17 cellular contexts compared by ENCODE assay signal in the genomic region with DNA sequence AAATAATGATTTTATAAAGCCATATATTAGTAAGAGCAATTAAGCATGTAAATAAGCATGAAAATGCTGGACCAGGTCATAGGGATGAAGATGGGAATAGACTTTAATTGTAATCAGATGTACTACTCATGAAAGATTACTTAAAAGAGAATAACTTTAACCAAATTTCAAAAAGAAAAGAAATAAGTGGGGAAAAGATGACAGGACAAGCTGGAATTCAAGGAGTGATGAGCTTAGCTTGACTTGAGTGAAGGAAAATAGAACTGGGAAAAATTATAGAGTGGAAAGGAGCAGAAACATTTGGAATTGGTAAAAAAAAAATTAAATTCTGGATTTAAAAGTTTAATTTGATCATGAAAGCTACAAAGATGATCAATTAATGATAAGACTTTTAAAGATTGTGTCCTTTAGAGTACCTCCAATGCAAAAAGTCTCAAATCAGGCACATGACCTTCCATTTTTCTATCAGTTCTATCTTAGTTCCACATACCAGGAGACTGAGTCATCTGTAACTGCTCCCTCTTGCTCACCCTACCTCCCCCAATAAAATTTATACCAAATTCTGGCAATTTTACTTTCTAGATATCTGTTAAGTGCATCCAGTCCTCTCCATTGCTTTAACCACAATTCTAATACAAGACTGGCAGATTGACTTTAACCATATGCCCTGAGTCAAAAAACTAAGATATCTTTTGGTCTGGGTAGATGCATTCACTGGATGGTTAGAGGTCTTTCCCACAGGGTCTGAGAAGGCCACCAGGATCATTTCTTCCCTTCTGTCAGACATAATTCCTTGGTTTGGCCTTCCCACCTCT. TPM values are rescaled to one million over a fixed set of nuclear protein-coding genes. Genes with fewer than 3 reads are reported as not detected.
DNase-seq lines count a peak whose midpoint lies in the region; ATAC-seq, FAIRE-seq and TF ChIP-seq lines count a peak whose summit lies in the region.
"Had no signal": no experiment of that assay in that cellular context is flagged by ENCODE, and none has a peak within 500 bp of the region (broad histone marks: within the 10 kb centered on the region; RNA-seq: fewer than 3 reads in every experiment).

No MANE protein-coding gene starts in this region.

- H3K36me3 ChIP-seq in bronchial epithelial cell (ENCODE audit: control insufficient read depth, insufficient read depth, low read length) (no peaks in the 10 kb centered on the region), mesenchymal stem cell (ENCODE audit: control insufficient read depth in 1 of 2, insufficient read depth in 2 of 2, low read depth in 1 of 2, low read length in 2 of 2) (no peaks in the 10 kb centered on the region), pancreas (no peaks in the 10 kb centered on the region)
- H3K36me3 ChIP-seq: BLaER1, HAP-1 had no signal

- H3K4me3 ChIP-seq in NB4 (ENCODE audit: low read depth, low read length): no peak overlapping the region
- no peak overlapping the region for H3K4me3 ChIP-seq in bronchial epithelial cell (ENCODE audit: low read depth, low read length)
- H3K4me3 ChIP-seq in mesenchymal stem cell (ENCODE audit: insufficient read depth in 1 of 2, low read depth in 1 of 2, low read length in 2 of 2): no peak overlapping the region
- H3K4me3 ChIP-seq in pancreas: no peak overlapping the region
- H3K4me3 ChIP-seq: BLaER1, HAP-1, lung had no signal

- no peak overlapping the region for H3K4ac ChIP-seq in mesenchymal stem cell (ENCODE audit: low read depth in 1 of 2, low read length in 2 of 2)

- H2BK15ac ChIP-seq in mesenchymal stem cell (ENCODE audit: low read depth, poor library complexity, severe bottlenecking): no peak overlapping the region

- peak; percentile 13 for DNase-seq in Daoy (ENCODE audit: low read depth)
- peak; percentile 16 for DNase-seq in NB4 (ENCODE audit: low read depth)
- peak; percentile 12 for DNase-seq in bronchial epithelial cell (ENCODE audit: low read depth)
- DNase-seq in mesenchymal stem cell: peak; percentile 7
- DNase-seq in pancreas: no peak
- no peak for DNase-seq in NCI-H69 (lab: John Stamatoyannopoulos, UW)
- DNase-seq: activated CD8-positive, alpha-beta memory T cell treated with anti-CD3 and anti-CD28 coated beads, Interleukin-2, amount 10 ng/mL, durations not matched to agents 7 days and 5 days; NCI-H187; NCI-H446 treated with DMSO at 0.1 percent for 48 hours; SHP77 treated with DMSO at 0.1 percent for 48 hours had no signal

- no peak overlapping the region for H2BK12ac ChIP-seq in mesenchymal stem cell (ENCODE audit: low read length in 2 of 2)

- no peak overlapping the region for H2AK5ac ChIP-seq in mesenchymal stem cell (ENCODE audit: low read length, severe bottlenecking)

- TF ChIP-seq CTCF in NB4 (IDR thresholded peaks at IDR 0.05; ENCODE audit: low read depth, low read length): no peak
- TF ChIP-seq CTCF in bronchial epithelial cell (IDR thresholded peaks at IDR 0.05; ENCODE audit: insufficient read depth, low read length, severe bottlenecking): no peak
- no peak for TF ChIP-seq CTCF in pancreas (IDR thresholded peaks at IDR 0.05)

- H4K8ac ChIP-seq in mesenchymal stem cell (ENCODE audit: low read length): no peak overlapping the region

- no peak overlapping the region for H2BK5ac ChIP-seq in mesenchymal stem cell (ENCODE audit: low read depth, low read length, poor library complexity, severe bottlenecking)

- FAIRE-seq in bronchial epithelial cell (lab: Jason Lieb, UNC): no peak
- no peak for FAIRE-seq in pancreas (lab: Jason Lieb, UNC)

- no peak overlapping the region for H4K91ac ChIP-seq in mesenchymal stem cell (ENCODE audit: low read length)

- H3K9ac ChIP-seq in mesenchymal stem cell (ENCODE audit: low read length): peak overlapping the region; percentile 82
- H3K9ac ChIP-seq: BLaER1 had no signal

- no peaks in the 10 kb centered on the region for H3K79me1 ChIP-seq in mesenchymal stem cell (replicated peaks; ENCODE audit: low read length, poor library complexity, severe bottlenecking)

- H2BK120ac ChIP-seq in mesenchymal stem cell (ENCODE audit: low read depth, low read length): no peak overlapping the region

- H3K4me1 ChIP-seq in mesenchymal stem cell (ENCODE audit: control insufficient read depth, insufficient read depth, low read depth, low read length): no peaks in the 10 kb centered on the region
- peaks cover 0 to 3% (median 0%) of the 10 kb centered on the region in 3 donors for H3K4me1 ChIP-seq in pancreas
- H3K4me1 ChIP-seq: BLaER1, HAP-1 had no signal

- H3K14ac ChIP-seq in mesenchymal stem cell (ENCODE audit: low read length in 2 of 2): no peak overlapping the region

- H3K4me2 ChIP-seq in mesenchymal stem cell (ENCODE audit: low read length, poor library complexity, severe bottlenecking): no peak overlapping the region
- H3K4me2 ChIP-seq: BLaER1 had no signal

- no peak overlapping the region for H3K18ac ChIP-seq in mesenchymal stem cell (ENCODE audit: low read depth in 1 of 2, low read length in 2 of 2)

- intact Hi-C loops in pancreas (cut with DNase I): no loop called here

- H2AFZ ChIP-seq in mesenchymal stem cell (ENCODE audit: low read depth, low read length): no peak overlapping the region

- H3K27me3 ChIP-seq in bronchial epithelial cell (ENCODE audit: control insufficient read depth, insufficient read depth, low read length): no peaks in the 10 kb centered on the region
- H3K27me3 ChIP-seq in mesenchymal stem cell (ENCODE audit: control insufficient read depth in 1 of 2, insufficient read depth in 1 of 2, low read length in 2 of 2): no peaks in the 10 kb centered on the region
- no peaks in the 10 kb centered on the region for H3K27me3 ChIP-seq in pancreas
- H3K27me3 ChIP-seq: BLaER1 had no signal

- H3K23ac ChIP-seq in mesenchymal stem cell (ENCODE audit: low read length in 2 of 2): no peak overlapping the region

- no peaks in the 10 kb centered on the region for H3K9me3 ChIP-seq in mesenchymal stem cell (ENCODE audit: control insufficient read depth, low read length)
- no peaks in the 10 kb centered on the region for H3K9me3 ChIP-seq in pancreas
- H3K9me3 ChIP-seq: BLaER1, HAP-1 had no signal

- no peak for TF ChIP-seq POLR2A in NB4 (IDR thresholded peaks at IDR 0.05; ENCODE audit: extremely low read depth, insufficient read length)

- H3K27ac ChIP-seq in mesenchymal stem cell (ENCODE audit: low read length, poor library complexity, severe bottlenecking) (no peak overlapping the region), pancreas (no peak overlapping the region)
- H3K27ac ChIP-seq: BLaER1 had no signal

- no peak for ATAC-seq in pancreas
- ATAC-seq in HG03095 (IDR thresholded peaks at IDR 0.05; ENCODE audit: unreplicated experiment): no peak
- ATAC-seq in GM21360 (IDR thresholded peaks at IDR 0.05; ENCODE audit: unreplicated experiment): no peak
- ATAC-seq: activated CD4-positive, CD25-positive, alpha-beta regulatory T cell treated with anti-CD3 and anti-CD28 coated beads, Interleukin-2, amount 50 U/mL, for 24 hours; activated CD8-positive, alpha-beta memory T cell treated with anti-CD3 and anti-CD28 coated beads, Interleukin-2, amount 10 ng/mL, durations not matched to agents 7 days and 5 days had no signal

RNA-seq across cellular contexts. Expression of a gene that starts 56.4 kb away (rescaled TPM):
- total RNA-seq in Daoy (2014; rRNA removed; shearing (Covaris generic)): 0.29 and 0.39 TPM in 2 replicates
- total RNA-seq in bronchial epithelial cell: 0.79 and 1.9 TPM in 2 replicates
- 19.2 TPM for polyA plus RNA-seq in mesenchymal stem cell (2013, experiment 1 of 2)
- 18.7 TPM for polyA plus RNA-seq in mesenchymal stem cell (2013, experiment 2 of 2)
- total RNA-seq in pancreas: 1 to 10 TPM; 1.1 to 9.1 (median 3.1) TPM
- polyA plus RNA-seq in pancreas: under 1 TPM; 0.68 to 0.82 TPM
- total RNA-seq: activated CD8-positive, alpha-beta memory T cell treated with anti-CD3 and anti-CD28 coated beads, Interleukin-2, amount 10 ng/mL, durations not matched to agents 7 days and 5 days; T-helper 2 cell treated with Interferon-gamma antibody and Interleukin-4, amounts not matched to agents 100 ng/mL and 5 ng/mL, for 36 hours had no signal

Comparison
In these comparisons a context has a peak if more than half of its experiments do, and no peak if none do; other contexts are left out.
1. DNase-seq: peak in Daoy (single experiment), NB4 (single experiment), bronchial epithelial cell (single experiment) and mesenchymal stem cell (single experiment); none in pancreas (0 of 6) and NCI-H69 (single experiment).